In genomic region chr11:95149659-95150294, GRCh38 we compare ENCODE assay signal across 8 cellular contexts.
DNase-seq lines count a peak whose midpoint lies in the region; ATAC-seq and TF ChIP-seq lines count a peak whose summit lies in the region.

No MANE protein-coding gene starts in this region.

- DNase-seq in GM23338 (ENCODE audit: low spot score) (peak; percentile 69), hepatocyte (ENCODE audit: low spot score) (peak; percentile 58), prostate gland (ENCODE audit: low spot score) (peak; percentile 58), DMS 273 (lab: John Stamatoyannopoulos, UW; ENCODE audit: unreplicated experiment) (no peak), NCI-H345 (lab: John Stamatoyannopoulos, UW) (no peak), OCI-M1 (lab: John Stamatoyannopoulos, UW) (no peak)

- peak overlapping the region; percentile 100 for H2AFZ ChIP-seq in GM23338
- H2AFZ ChIP-seq in hepatocyte, result peak overlapping the region; percentile 83

- intact Hi-C loops in prostate gland (cut with DNase I), result loop anchor here (2.0 to 10.0 kb wide), 6 partner anchors 62 to 615 kb away; partner anchors contain the start of genes CWC15, ENDOD1 and KDM4D

- H3K4me3 ChIP-seq in GM23338 (peak overlapping the region; percentile 82), hepatocyte (peak overlapping the region; percentile 35), prostate gland (peak overlapping the region; percentile 39 to 41)

- no peaks in the 10 kb centered on the region for H3K9me3 ChIP-seq in hepatocyte (ENCODE audit: low read depth)
- H3K9me3 ChIP-seq in prostate gland, result no peaks in the 10 kb centered on the region

- H3K36me3 ChIP-seq in GM23338 (ENCODE audit: insufficient read depth) (no peaks in the 10 kb centered on the region; the same call in 1 of the 2 replicates), hepatocyte (replicated peaks; ENCODE audit: insufficient read depth, low read depth) (no peaks in the 10 kb centered on the region), prostate gland (no peaks in the 10 kb centered on the region)

- H4K20me1 ChIP-seq in GM23338 (replicated peaks; ENCODE audit: insufficient read depth) (0 out of 2 replicates have a peak, but pooled peaks cover 3% of the 10 kb centered on the region), hepatocyte (ENCODE audit: insufficient read depth, poor library complexity, severe bottlenecking) (no peaks in the 10 kb centered on the region)

- H3K27ac Mint-ChIP-seq in GM23338, result no peak overlapping the region
- peak overlapping the region; percentile 92 for H3K27ac Mint-ChIP-seq in activated T-helper 17 cell treated with anti-CD3 and anti-CD28 coated beads, Interleukin-2, amount 50 U/mL, for 72 hours

- H3K4me3 Mint-ChIP-seq in GM23338, result peak overlapping the region; percentile 79
- peak overlapping the region; percentile 89 for H3K4me3 Mint-ChIP-seq in activated T-helper 17 cell treated with anti-CD3 and anti-CD28 coated beads, Interleukin-2, amount 50 U/mL, for 72 hours

- H3K27me3 Mint-ChIP-seq in GM23338 (ENCODE audit: insufficient read depth, low read depth, poor library complexity), result peaks cover 56% of the 10 kb centered on the region
- peaks cover 4% of the 10 kb centered on the region for H3K27me3 Mint-ChIP-seq in activated T-helper 17 cell treated with anti-CD3 and anti-CD28 coated beads, Interleukin-2, amount 50 U/mL, for 72 hours

- H3F3A ChIP-seq in GM23338 (replicated peaks; ENCODE audit: low read depth), result no peaks in the 10 kb centered on the region

- TF ChIP-seq CTCF in GM23338 (conservative IDR thresholded peaks at IDR 0.05; ENCODE audit: low read depth in 2 of 2), result no peak
- no peak for TF ChIP-seq CTCF in hepatocyte (IDR thresholded peaks at IDR 0.05; ENCODE audit: poor library complexity)
- TF ChIP-seq CTCF in prostate gland (IDR thresholded peaks at IDR 0.05), result no peak

- WGBS in hepatocyte (ENCODE audit: low lambda C conversion rate, missing lambda C conversion rate), result 37% methylated on average over 19 of the region's 19 CpGs
- WGBS in prostate gland, result 42% methylated on average over 19 of the region's 19 CpGs

- H3K79me2 ChIP-seq in GM23338 (replicated peaks; ENCODE audit: insufficient read depth) (no peaks in the 10 kb centered on the region), hepatocyte (no peaks in the 10 kb centered on the region)

- H3K36me3 Mint-ChIP-seq in GM23338 (ENCODE audit: low read depth), result no peaks in the 10 kb centered on the region
- no peaks in the 10 kb centered on the region for H3K36me3 Mint-ChIP-seq in activated T-helper 17 cell treated with anti-CD3 and anti-CD28 coated beads, Interleukin-2, amount 50 U/mL, for 72 hours (ENCODE audit: low read depth)

- TF ChIP-seq POLR2A in prostate gland (IDR thresholded peaks at IDR 0.05), result no peak

- no peak overlapping the region for H3K27ac ChIP-seq in GM23338 (ENCODE audit: low read depth)
- H3K27ac ChIP-seq in hepatocyte, result peak overlapping the region; percentile 89
- peak overlapping the region; percentile 85 to 91 for H3K27ac ChIP-seq in prostate gland

- H3K27me3 ChIP-seq in GM23338 (ENCODE audit: insufficient read depth), result peaks cover 61% of the 10 kb centered on the region
- H3K27me3 ChIP-seq in hepatocyte, result no peaks in the 10 kb centered on the region
- H3K27me3 ChIP-seq in prostate gland (replicated peaks; ENCODE audit: insufficient read depth), result no peaks in the 10 kb centered on the region

- H3K4me1 ChIP-seq in GM23338 (ENCODE audit: insufficient read depth), result peaks cover 7% of the 10 kb centered on the region; the same call in 1 of the 2 replicates
- H3K4me1 ChIP-seq in hepatocyte (ENCODE audit: insufficient read depth), result peaks cover 30% of the 10 kb centered on the region
- no peaks in the 10 kb centered on the region for H3K4me1 ChIP-seq in prostate gland (replicated peaks)

- no peaks in the 10 kb centered on the region for H3K9me3 Mint-ChIP-seq in GM23338
- H3K9me3 Mint-ChIP-seq in activated T-helper 17 cell treated with anti-CD3 and anti-CD28 coated beads, Interleukin-2, amount 50 U/mL, for 72 hours, result no peaks in the 10 kb centered on the region

- ATAC-seq in GM23338 (peak; percentile 37), GM18511 (IDR thresholded peaks at IDR 0.05; ENCODE audit: unreplicated experiment) (no peak)
- no peak for ATAC-seq in activated T-helper 17 cell treated with anti-CD3 and anti-CD28 coated beads, Interleukin-2, amount 50 U/mL, for 72 hours (replicated peaks)

- H3K4me2 ChIP-seq in GM23338 (peak overlapping the region; percentile 96), hepatocyte (peak overlapping the region; percentile 82)

- H3K9me2 ChIP-seq in GM23338 (ENCODE audit: insufficient read depth) (peaks cover 2% of the 10 kb centered on the region; the same call in 1 of the 2 replicates), hepatocyte (replicated peaks; ENCODE audit: insufficient read depth) (no peaks in the 10 kb centered on the region)

- H3K4me1 Mint-ChIP-seq in GM23338, result peaks cover 3% of the 10 kb centered on the region
- H3K4me1 Mint-ChIP-seq in activated T-helper 17 cell treated with anti-CD3 and anti-CD28 coated beads, Interleukin-2, amount 50 U/mL, for 72 hours, result peaks cover 25% of the 10 kb centered on the region

TF ChIP-seq in GM23338, 12 proteins besides CTCF, POLR2A, EP300 and RAD21 (continues in another document):
- TF ChIP-seq POLR2AphosphoS5 (IDR thresholded peaks at IDR 0.05; ENCODE audit: low read depth) (no peak), EZH2phosphoT487 (IDR thresholded peaks at IDR 0.05; ENCODE audit: unreplicated experiment) (no peak), ZNF331 (CRISPR knock-in tag; IDR thresholded peaks at IDR 0.05; ENCODE audit: low read depth) (no peak), NANOG (IDR thresholded peaks at IDR 0.05; ENCODE audit: borderline replicate concordance) (no peak), REST (IDR thresholded peaks at IDR 0.05; ENCODE audit: unreplicated experiment) (no peak), ZNF114 (CRISPR knock-in tag; IDR thresholded peaks at IDR 0.05) (no peak)
- TF ChIP-seq, protein P1, sequence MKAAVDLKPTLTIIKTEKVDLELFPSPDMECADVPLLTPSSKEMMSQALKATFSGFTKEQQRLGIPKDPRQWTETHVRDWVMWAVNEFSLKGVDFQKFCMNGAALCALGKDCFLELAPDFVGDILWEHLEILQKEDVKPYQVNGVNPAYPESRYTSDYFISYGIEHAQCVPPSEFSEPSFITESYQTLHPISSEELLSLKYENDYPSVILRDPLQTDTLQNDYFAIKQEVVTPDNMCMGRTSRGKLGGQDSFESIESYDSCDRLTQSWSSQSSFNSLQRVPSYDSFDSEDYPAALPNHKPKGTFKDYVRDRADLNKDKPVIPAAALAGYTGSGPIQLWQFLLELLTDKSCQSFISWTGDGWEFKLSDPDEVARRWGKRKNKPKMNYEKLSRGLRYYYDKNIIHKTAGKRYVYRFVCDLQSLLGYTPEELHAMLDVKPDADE (IDR thresholded peaks at IDR 0.05), result no peak

Comparison
In these comparisons a context has a peak if more than half of its experiments do, and no peak if none do; other contexts are left out.
1. DNase-seq: peak in GM23338 (single experiment), hepatocyte (single experiment) and prostate gland (single experiment); none in DMS 273 (single experiment), NCI-H345 (single experiment) and OCI-M1 (single experiment).
2. Peak in every context shown above with its lines, with median percentiles within 50 percentile points of each other: H3K4me3 ChIP-seq.